ENCODE assay signal across 11 cellular contexts in the genomic region with DNA sequence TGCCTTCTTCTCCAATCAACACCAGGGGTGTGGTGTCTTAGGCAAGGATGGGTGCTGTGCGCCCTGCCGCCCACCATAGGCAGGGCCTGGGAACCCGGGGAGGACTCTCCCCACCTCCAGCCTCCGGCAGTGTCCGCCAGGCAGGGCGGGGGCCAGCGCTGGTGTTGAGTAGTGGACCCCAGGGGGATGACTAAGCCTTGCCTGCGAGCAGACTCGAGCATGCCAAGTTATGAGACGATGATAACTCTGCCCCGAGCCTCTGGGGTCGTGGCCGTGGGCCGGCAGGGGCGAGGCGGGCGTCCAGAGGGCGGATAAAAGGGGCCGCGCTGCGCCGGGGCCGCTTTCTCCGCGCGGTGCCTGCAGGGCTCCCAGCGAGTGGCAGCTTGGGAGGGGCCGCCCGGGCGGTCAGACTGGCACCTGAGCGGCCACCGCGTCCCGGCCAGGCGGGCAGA. TPM values are rescaled to one million over a fixed set of nuclear protein-coding genes. Genes with fewer than 3 reads are reported as not detected.
DNase-seq lines count a peak whose midpoint lies in the region; ATAC-seq and TF ChIP-seq lines count a peak whose summit lies in the region.
"Had no signal": no experiment of that assay in that cellular context is flagged by ENCODE, and none has a peak within 500 bp of the region (broad histone marks: within the 10 kb centered on the region; RNA-seq: fewer than 3 reads in every experiment).

Gene MEDAG, plus strand, starts transcription at position 340 of the 452 bp plus-strand sequence. CDS start 245 bp downstream, outside the sequence.

- no peaks in the 10 kb centered on the region for H3F3A ChIP-seq in neural progenitor cell (ENCODE audit: low read depth)

- no peaks in the 10 kb centered on the region for H3K36me3 ChIP-seq in neural progenitor cell
- H3K36me3 ChIP-seq in vagina = no peaks in the 10 kb centered on the region

- TF ChIP-seq CTCF in neural progenitor cell (IDR thresholded peaks at IDR 0.05) (no peak), vagina (IDR thresholded peaks at IDR 0.05) (no peak)

- CTCF ChIA-PET in activated naive CD4-positive, alpha-beta T cell treated with anti-CD3 and anti-CD28 coated beads for 36 hours (lab: Charles Lee) = no interaction called here

- H3K27me3 ChIP-seq in neural progenitor cell (no peaks in the 10 kb centered on the region), vagina (no peaks in the 10 kb centered on the region)

- no peak for TF ChIP-seq POLR2A in vagina (IDR thresholded peaks at IDR 0.05)

- H3K27ac Mint-ChIP-seq in activated naive CD4-positive, alpha-beta T cell treated with anti-CD3 and anti-CD28 coated beads, Interleukin-2, amount 50 U/mL, for 24 hours = peak within 1 kb of the TSS; percentile 8
- H3K27ac Mint-ChIP-seq in activated naive CD4-positive, alpha-beta T cell treated with anti-CD3 and anti-CD28 coated beads for 36 hours = no peak within 1 kb of the TSS
- H3K27ac Mint-ChIP-seq in neural progenitor cell = no peak within 1 kb of the TSS
- no peak within 1 kb of the TSS for H3K27ac Mint-ChIP-seq in T-helper 2 cell treated with Interferon-gamma antibody and Interleukin-4, amounts not matched to agents 5 μg/mL and 100 μg/mL, for 36 hours
- H3K27ac Mint-ChIP-seq: activated naive CD4-positive, alpha-beta T cell treated with anti-CD3 and anti-CD28 coated beads, Interleukin-2, amount 50 U/mL, for 72 hours; naive B cell had no signal

- H3K9me3 ChIP-seq in neural progenitor cell (ENCODE audit: low read depth) (no peaks in the 10 kb centered on the region), vagina (no peaks in the 10 kb centered on the region)

- H3K4me3 Mint-ChIP-seq in activated naive CD4-positive, alpha-beta T cell treated with anti-CD3 and anti-CD28 coated beads, Interleukin-2, amount 50 U/mL, for 24 hours = no peak within 1 kb of the TSS
- H3K4me3 Mint-ChIP-seq in activated naive CD4-positive, alpha-beta T cell treated with anti-CD3 and anti-CD28 coated beads for 36 hours = no peak within 1 kb of the TSS
- no peak within 1 kb of the TSS for H3K4me3 Mint-ChIP-seq in neural progenitor cell
- no peak within 1 kb of the TSS for H3K4me3 Mint-ChIP-seq in T-helper 2 cell treated with Interferon-gamma antibody and Interleukin-4, amounts not matched to agents 5 μg/mL and 100 μg/mL, for 36 hours

- no peaks in the 10 kb centered on the region for H3K9me3 Mint-ChIP-seq in activated naive CD4-positive, alpha-beta T cell treated with anti-CD3 and anti-CD28 coated beads, Interleukin-2, amount 50 U/mL, for 24 hours
- H3K9me3 Mint-ChIP-seq in activated naive CD4-positive, alpha-beta T cell treated with anti-CD3 and anti-CD28 coated beads for 36 hours = no peaks in the 10 kb centered on the region
- H3K9me3 Mint-ChIP-seq in neural progenitor cell = peaks cover 2% of the 10 kb centered on the region
- H3K9me3 Mint-ChIP-seq in T-helper 2 cell treated with Interferon-gamma antibody and Interleukin-4, amounts not matched to agents 5 μg/mL and 100 μg/mL, for 36 hours = no peaks in the 10 kb centered on the region

- H3K4me3 ChIP-seq in neural progenitor cell (no peak within 1 kb of the TSS), vagina (peak within 1 kb of the TSS; percentile 50 to 53)

- H2AFZ ChIP-seq in neural progenitor cell (replicated peaks) = peak within 1 kb of the TSS; percentile 43

- no peaks in the 10 kb centered on the region for H3K36me3 Mint-ChIP-seq in activated naive CD4-positive, alpha-beta T cell treated with anti-CD3 and anti-CD28 coated beads, Interleukin-2, amount 50 U/mL, for 24 hours
- no peaks in the 10 kb centered on the region for H3K36me3 Mint-ChIP-seq in activated naive CD4-positive, alpha-beta T cell treated with anti-CD3 and anti-CD28 coated beads for 36 hours (ENCODE audit: low read depth)
- no peaks in the 10 kb centered on the region for H3K36me3 Mint-ChIP-seq in neural progenitor cell
- no peaks in the 10 kb centered on the region for H3K36me3 Mint-ChIP-seq in T-helper 2 cell treated with Interferon-gamma antibody and Interleukin-4, amounts not matched to agents 5 μg/mL and 100 μg/mL, for 36 hours (ENCODE audit: low read depth)

- H4K20me1 ChIP-seq in neural progenitor cell (ENCODE audit: low read depth) = no peaks in the 10 kb centered on the region

- no peak within 1 kb of the TSS for H3K4me2 ChIP-seq in neural progenitor cell

- no peak for DNase-seq in activated naive CD4-positive, alpha-beta T cell treated with anti-CD3 and anti-CD28 coated beads for 36 hours
- peak; percentile 90 for DNase-seq in Right ventricle myocardium superior
- DNase-seq in neural progenitor cell (ENCODE audit: low spot score) = no peak
- DNase-seq in vagina (ENCODE audit: extremely low spot score in 2 of 2) = no peak
- no peak for DNase-seq in DMS153 (lab: John Stamatoyannopoulos, UW)
- DNase-seq in T-helper 2 cell treated with Interferon-gamma antibody and Interleukin-4, amounts not matched to agents 5 μg/mL and 100 μg/mL, for 36 hours (ENCODE audit: low spot score) = no peak
- DNase-seq in activated CD4-positive, alpha-beta T cell treated with anti-CD3 and anti-CD28 coated beads, Interleukin-2, amount 50 U/mL, for 4 hours = no peak
- DNase-seq: naive B cell, NCI-H2081 treated with DMSO at 0.1 percent for 48 hours had no signal

- no peak within 1 kb of the TSS for H3K9ac ChIP-seq in neural progenitor cell

- peak; percentile 80 for ATAC-seq in Right ventricle myocardium superior (ENCODE audit: poor library complexity)

- H3K4me1 Mint-ChIP-seq in activated naive CD4-positive, alpha-beta T cell treated with anti-CD3 and anti-CD28 coated beads, Interleukin-2, amount 50 U/mL, for 24 hours = peaks cover 12% of the 10 kb centered on the region
- peaks cover 6% of the 10 kb centered on the region for H3K4me1 Mint-ChIP-seq in activated naive CD4-positive, alpha-beta T cell treated with anti-CD3 and anti-CD28 coated beads for 36 hours (ENCODE audit: low read depth)
- H3K4me1 Mint-ChIP-seq in neural progenitor cell = peaks cover 20% of the 10 kb centered on the region
- H3K4me1 Mint-ChIP-seq in T-helper 2 cell treated with Interferon-gamma antibody and Interleukin-4, amounts not matched to agents 5 μg/mL and 100 μg/mL, for 36 hours (ENCODE audit: low read depth) = peaks cover 8% of the 10 kb centered on the region

- H3K4me1 ChIP-seq in neural progenitor cell = no peaks in the 10 kb centered on the region
- H3K4me1 ChIP-seq in vagina = peaks cover 46% of the 10 kb centered on the region

- H3K79me2 ChIP-seq in neural progenitor cell (ENCODE audit: low read depth) = no peaks in the 10 kb centered on the region

- H3K27me3 Mint-ChIP-seq in activated naive CD4-positive, alpha-beta T cell treated with anti-CD3 and anti-CD28 coated beads, Interleukin-2, amount 50 U/mL, for 24 hours = peaks cover 34% of the 10 kb centered on the region
- peaks cover 52% of the 10 kb centered on the region for H3K27me3 Mint-ChIP-seq in activated naive CD4-positive, alpha-beta T cell treated with anti-CD3 and anti-CD28 coated beads for 36 hours (ENCODE audit: low read depth)
- H3K27me3 Mint-ChIP-seq in neural progenitor cell (ENCODE audit: insufficient read depth, low read depth) = peaks cover 25% of the 10 kb centered on the region
- H3K27me3 Mint-ChIP-seq in T-helper 2 cell treated with Interferon-gamma antibody and Interleukin-4, amounts not matched to agents 5 μg/mL and 100 μg/mL, for 36 hours (ENCODE audit: low read depth) = peaks cover 60% of the 10 kb centered on the region

- H3K27ac ChIP-seq in neural progenitor cell (no peak within 1 kb of the TSS), vagina (peak within 1 kb of the TSS; percentile 91)

- intact Hi-C loops in activated naive CD4-positive, alpha-beta T cell treated with anti-CD3 and anti-CD28 coated beads for 36 hours (cut with micrococcal nuclease) = no loop called here
- intact Hi-C loops in Right ventricle myocardium superior (cut with DNase I) = no loop called here
- intact Hi-C loops in vagina (cut with DNase I) = loop anchor here (10.0 kb wide), 1 partner anchor 139 kb away; no protein-coding TSS in a partner anchor

RNA-seq across cellular contexts. Expression of gene MEDAG, which starts in this region (rescaled TPM):
- total RNA-seq in activated naive CD4-positive, alpha-beta T cell treated with anti-CD3 and anti-CD28 coated beads for 36 hours = not detected
- total RNA-seq in Right ventricle myocardium superior = 5.4 TPM
- 0.06 TPM in 1 of 2 replicates, not detected in the other for total RNA-seq in neural progenitor cell (ENCODE audit: low replicate concordance)
- 46.4 TPM for total RNA-seq in vagina
- total RNA-seq: activated naive CD4-positive, alpha-beta T cell treated with anti-CD3 and anti-CD28 coated beads, Interleukin-2, amount 50 U/mL, for 72 hours had no signal
